ENCODE assay signal across 10 cellular contexts in genomic region chr6:3230275-3231212, GRCh38. TPM values are rescaled to one million over a fixed set of nuclear protein-coding genes. Genes with fewer than 3 reads are reported as not detected.
DNase-seq lines count a peak whose midpoint lies in the region; ATAC-seq, FAIRE-seq and TF ChIP-seq lines count a peak whose summit lies in the region.
"Had no signal": no experiment of that assay in that cellular context is flagged by ENCODE, and none has a peak within 500 bp of the region (broad histone marks: within the 10 kb centered on the region; RNA-seq: fewer than 3 reads in every experiment).

No MANE protein-coding gene starts in this region.

- H3K9me3 ChIP-seq in AG04450 (ENCODE audit: control insufficient read depth, insufficient read depth, low read length), result no peaks in the 10 kb centered on the region; the same call in 1 of the 2 replicates

- peaks cover 9% of the 10 kb centered on the region for H3K36me3 Mint-ChIP-seq in WTC11

- POLR2A ChIA-PET in AG04450 (lab: Yijun Ruan, JAX), result interaction anchor here (0.6 to 1.6 kb wide), 3 partner anchors 12 to 73 kb away, joined by 3 to 10 read pairs (median 4); partner anchors contain the start of gene TUBB2A
- POLR2A ChIA-PET in WTC11 (lab: Charles Lee), result interaction anchor here (0.6 to 3.1 kb wide), 5 partner anchors 21 to 72 kb away, joined by 3 to 24 read pairs (median 4); partner anchors contain the start of genes PSMG4 and TUBB2A

- TF ChIP-seq CTCF in AG04450 (IDR thresholded peaks at IDR 0.05; ENCODE audit: low read depth, low read length), result no peak
- no peak for TF ChIP-seq CTCF in WTC11 (IDR thresholded peaks at IDR 0.05)
- no peak for TF ChIP-seq CTCF in retinal pigment epithelial cell (conservative IDR thresholded peaks at IDR 0.05; ENCODE audit: low read depth, low read length)

- H3K27me3 Mint-ChIP-seq in WTC11 (ENCODE audit: low read depth), result peaks cover 23% of the 10 kb centered on the region

- DNase-seq in AG04450 (ENCODE audit: low read depth, low spot score) (no peak), NCI-H1092 treated with DMSO at 0.1 percent for 48 hours (lab: John Stamatoyannopoulos, UW) (peak; percentile 64), WTC11 (ENCODE audit: low spot score) (peak; percentile 59), hippocampal formation (lab: John Stamatoyannopoulos, UW) (peak; percentile 48 to 71), retinal pigment epithelial cell (ENCODE audit: low read depth) (no peak), GM19239 (ENCODE audit: insufficient read length, low spot score) (no peak)
- no peak for DNase-seq in activated CD4-positive, CD25-positive, alpha-beta regulatory T cell (lab: John Stamatoyannopoulos, UW)

- peak overlapping the region; percentile 89 for H3K4me3 Mint-ChIP-seq in WTC11

- H3K27ac Mint-ChIP-seq in WTC11, result no peak overlapping the region

- peaks cover 51% of the 10 kb centered on the region for H3K4me1 Mint-ChIP-seq in WTC11

- no peak overlapping the region for H3K27ac ChIP-seq in AG04450 (ENCODE audit: low read depth, low read length)

- H3K9me3 Mint-ChIP-seq in WTC11, result no peaks in the 10 kb centered on the region

- H3K4me3 ChIP-seq in AG04450 (ENCODE audit: low read depth, low read length), result peak overlapping the region; percentile 65
- peak overlapping the region; percentile 78 for H3K4me3 ChIP-seq in retinal pigment epithelial cell (ENCODE audit: low read length)

- ATAC-seq in WTC11 (no peak), GM21619 (IDR thresholded peaks at IDR 0.05; ENCODE audit: unreplicated experiment) (no peak)

- H3K27me3 ChIP-seq in AG04450 (ENCODE audit: control insufficient read depth, insufficient read depth, low read length), result peaks cover 92% of the 10 kb centered on the region

- CTCF ChIA-PET in AG04450 (lab: Charles Lee) (interaction anchor here (0.6 to 2.3 kb wide), 3 partner anchors 21 to 105 kb away, joined by 3 to 9 read pairs (median 4); no protein-coding TSS in a partner anchor), WTC11 (lab: Charles Lee) (interaction anchor here (0.8 to 5.2 kb wide), 13 partner anchors 9 to 134 kb away, joined by 3 to 65 read pairs (median 6); partner anchors contain the start of genes PSMG4 and TUBB2A)

- no peak for FAIRE-seq in GM19239 (lab: Jason Lieb, UNC)
- FAIRE-seq: bronchial epithelial cell, GM18507 had no signal

TF ChIP-seq in WTC11, 78 proteins besides CTCF, POLR2A, EP300 and RAD21:
- TF ChIP-seq JUN (CRISPR knock-in tag; IDR thresholded peaks at IDR 0.05) (no peak), ERG (CRISPR knock-in tag; IDR thresholded peaks at IDR 0.05) (no peak), E2F5 (CRISPR knock-in tag; IDR thresholded peaks at IDR 0.05) (no peak), SP1 (CRISPR knock-in tag; conservative IDR thresholded peaks at IDR 0.05) (no peak), ZNF317 (CRISPR knock-in tag; IDR thresholded peaks at IDR 0.05; ENCODE audit: borderline replicate concordance, low read depth) (no peak), NFYB (CRISPR knock-in tag; conservative IDR thresholded peaks at IDR 0.05; ENCODE audit: low read depth) (no peak), CREB1 (CRISPR knock-in tag; IDR thresholded peaks at IDR 0.05) (no peak), PRDM15 (CRISPR knock-in tag; IDR thresholded peaks at IDR 0.05) (no peak), TCF7 (CRISPR knock-in tag; IDR thresholded peaks at IDR 0.05; ENCODE audit: low read depth) (no peak), TP53 (CRISPR knock-in tag; IDR thresholded peaks at IDR 0.05) (no peak), TEAD1 (CRISPR knock-in tag; IDR thresholded peaks at IDR 0.05) (no peak)

RNA-seq across cellular contexts. Expression of gene TUBB2B, which starts 3.1 kb away (rescaled TPM):
- polyA plus RNA-seq in AG04450 (2011; rRNA removed), result 4.7 and 6.1 TPM in 2 replicates
- 4.6 and 10.3 TPM in 2 replicates for polyA minus RNA-seq in AG04450 (2011; rRNA and poly(A)+ RNA removed)
- total RNA-seq in WTC11 (2021), result 591 to 627 TPM (median 616 TPM) in 3 replicates

RNA-seq across cellular contexts. Expression of gene PSMG4, which starts 28.2 kb away (rescaled TPM):
- polyA plus RNA-seq in AG04450 (2011; rRNA removed), result 15.3 and 15.8 TPM in 2 replicates
- polyA minus RNA-seq in AG04450 (2011; rRNA and poly(A)+ RNA removed), result 9.1 and 11.5 TPM in 2 replicates
- total RNA-seq in WTC11 (2021), result 30.2 to 38.2 TPM (median 32.5 TPM) in 3 replicates

Comparison
In these comparisons a context has a peak if more than half of its experiments do, and no peak if none do; other contexts are left out.
1. DNase-seq: peak in NCI-H1092 treated with DMSO at 0.1 percent for 48 hours (single experiment), WTC11 (single experiment) and hippocampal formation (2 of 2); none in AG04450 (single experiment), retinal pigment epithelial cell (single experiment), activated CD4-positive, CD25-positive, alpha-beta regulatory T cell (0 of 4) and GM19239 (single experiment).